Comparison of ENCODE assay signal across 9 cellular contexts in the genomic region with DNA sequence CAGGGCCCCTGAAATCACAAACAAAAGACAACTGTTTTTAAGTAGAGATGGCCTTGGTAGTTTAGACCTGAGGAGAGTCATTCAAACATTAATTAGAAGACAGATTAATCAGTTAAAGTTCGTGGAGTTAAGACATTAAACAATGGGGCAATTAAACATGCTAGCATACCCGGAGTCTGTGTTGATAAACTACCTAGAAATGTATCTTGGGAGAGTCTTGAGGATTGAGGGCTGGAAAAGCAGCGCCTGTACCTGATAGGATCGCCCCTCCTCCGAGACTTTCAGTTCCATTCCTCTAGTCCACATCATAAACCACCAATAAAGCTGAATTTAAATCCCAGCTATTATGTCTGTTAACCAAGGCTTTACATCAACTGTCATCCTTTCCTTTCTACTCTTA. TPM values are rescaled to one million over a fixed set of nuclear protein-coding genes. Genes with fewer than 3 reads are reported as not detected.
DNase-seq lines count a peak whose midpoint lies in the region; ATAC-seq and TF ChIP-seq lines count a peak whose summit lies in the region.
"Had no signal": no experiment of that assay in that cellular context is flagged by ENCODE, and none has a peak within 500 bp of the region (broad histone marks: within the 10 kb centered on the region; RNA-seq: fewer than 3 reads in every experiment).

No MANE protein-coding gene starts in this region.

- ATAC-seq in HG03460 (IDR thresholded peaks at IDR 0.05; ENCODE audit: unreplicated experiment): no peak

- peaks cover 54% of the 10 kb centered on the region for H3K4me1 ChIP-seq in Caco-2
- H3K4me1 ChIP-seq in Peyer's patch: peaks cover 0 to 22% (median 5%) of the 10 kb centered on the region in 4 donors
- H3K4me1 ChIP-seq in esophagus muscularis mucosa: peaks cover 12 to 39% (median 31%) of the 10 kb centered on the region in 4 donors
- peaks cover 2% of the 10 kb centered on the region for H3K4me1 ChIP-seq in ovary (ENCODE audit: insufficient read depth)

- H3K36me3 Mint-ChIP-seq in Caco-2 (ENCODE audit: insufficient read depth, unreplicated experiment): peaks cover 62% of the 10 kb centered on the region

- H3K27ac Mint-ChIP-seq in Caco-2 (ENCODE audit: unreplicated experiment): peak overlapping the region; percentile 79

- H3K4me3 Mint-ChIP-seq in Caco-2 (ENCODE audit: unreplicated experiment): peak overlapping the region; percentile 98

- H3K9me3 ChIP-seq in Caco-2: peaks cover 26% of the 10 kb centered on the region
- no peaks in the 10 kb centered on the region for H3K9me3 ChIP-seq in Peyer's patch
- H3K9me3 ChIP-seq in esophagus muscularis mucosa: no peaks in the 10 kb centered on the region
- no peaks in the 10 kb centered on the region for H3K9me3 ChIP-seq in ovary

- TF ChIP-seq POLR2A in Peyer's patch (IDR thresholded peaks at IDR 0.05) (no peak), esophagus muscularis mucosa (IDR thresholded peaks at IDR 0.05; ENCODE audit: low read depth) (no peak), ovary (IDR thresholded peaks at IDR 0.05) (no peak)

- TF ChIP-seq CTCF in Caco-2 (IDR thresholded peaks at IDR 0.05; ENCODE audit: insufficient read depth in 1 of 2, low read depth in 1 of 2, low read length in 1 of 2, severe bottlenecking in 1 of 2, unreplicated experiment in 1 of 2) (no peak), Peyer's patch (IDR thresholded peaks at IDR 0.05) (no peak), esophagus muscularis mucosa (IDR thresholded peaks at IDR 0.05) (no peak), ovary (IDR thresholded peaks at IDR 0.05) (no peak)

- H3K4me3 ChIP-seq in Caco-2 (ENCODE audit: low read depth, low read length) (peak overlapping the region; percentile 78), Peyer's patch (peak overlapping the region in 3 of 4 donors; percentile 99 to 100 (median 99)), esophagus muscularis mucosa (peak overlapping the region; percentile 80 to 100 (median 98)), ovary (peak overlapping the region; percentile 99)

- peaks cover 67% of the 10 kb centered on the region for H3K4me1 Mint-ChIP-seq in Caco-2 (ENCODE audit: low read depth, unreplicated experiment)

- H3K27ac ChIP-seq in Peyer's patch (peak overlapping the region; percentile 96 to 99 (median 99)), esophagus muscularis mucosa (replicated peaks in 1 of 4) (peak overlapping the region; percentile 96 to 99 (median 99)), ovary (peak overlapping the region; percentile 64 to 84)
- H3K27ac ChIP-seq: SK-N-MC had no signal

- POLR2A ChIA-PET in Caco-2 (lab: Charles Lee): interaction anchor here (0.6 to 1.9 kb wide), 3 partner anchors 11 to 96 kb away, joined by 3 to 9 read pairs (median 8); no protein-coding TSS in a partner anchor

- no TSS peak for BruUV-seq in Caco-2 (replicated peaks; lab: Mats Ljungman, UMichigan)

- H3K27me3 Mint-ChIP-seq in Caco-2 (ENCODE audit: insufficient read depth, unreplicated experiment): no peaks in the 10 kb centered on the region

- peaks cover 25% of the 10 kb centered on the region for H3K9me3 Mint-ChIP-seq in Caco-2 (ENCODE audit: unreplicated experiment)

- CTCF ChIA-PET in Caco-2 (lab: Charles Lee): no interaction called here

- intact Hi-C loops in Caco-2 (cut with micrococcal nuclease; ENCODE audit: unreplicated experiment): loop anchor here (1.0 kb wide), 1 partner anchor 133 kb away; no protein-coding TSS in a partner anchor
- intact Hi-C loops in esophagus muscularis mucosa (cut with DNase I): loop anchor here (5.0 kb wide), 1 partner anchor 81 kb away; no protein-coding TSS in a partner anchor
- intact Hi-C loops in ovary (cut with DNase I): loop anchor here in 1 of 4 donors (5.0 kb wide), 1 partner anchor 49 kb away; no protein-coding TSS in a partner anchor

- DNase-seq in Caco-2: no peak
- DNase-seq in Peyer's patch: no peak
- DNase-seq in esophagus muscularis mucosa (ENCODE audit: extremely low spot score): no peak
- DNase-seq in ovary: no peak
- no peak for DNase-seq in 8988T
- DNase-seq in NCI-H187 treated with DMSO at 0.1 percent for 48 hours (lab: John Stamatoyannopoulos, UW): no peak
- no peak for DNase-seq in NK-92 treated with Interleukin-12 subunit alpha and Interleukin-12 subunit beta, amount 100 ng/mL, for 24 hours (lab: John Stamatoyannopoulos, UW)

- H3K27me3 ChIP-seq in Caco-2 (replicated peaks; ENCODE audit: control insufficient read depth, insufficient read depth, low read length) (no peaks in the 10 kb centered on the region), Peyer's patch (no peaks in the 10 kb centered on the region), esophagus muscularis mucosa (no peaks in the 10 kb centered on the region), ovary (no peaks in the 10 kb centered on the region)

- no peak for TF ChIP-seq EP300 in esophagus muscularis mucosa (IDR thresholded peaks at IDR 0.05)
- no peak for TF ChIP-seq EP300 in ovary (IDR thresholded peaks at IDR 0.05)

- H3K36me3 ChIP-seq in Caco-2 (ENCODE audit: control insufficient read depth, insufficient read depth, low read length) (no peaks in the 10 kb centered on the region), Peyer's patch (no peaks in the 10 kb centered on the region), esophagus muscularis mucosa (no peaks in the 10 kb centered on the region), ovary (no peaks in the 10 kb centered on the region)

- 63% methylated on average over 5 of the region's 5 CpGs for WGBS in esophagus muscularis mucosa
- WGBS in ovary, 3 donors: 56 to 64% (median 57%) methylated on average over 5 of the region's 5 CpGs

RNA-seq across cellular contexts. Expression of a gene that starts 1.0 kb away (rescaled TPM):
- total RNA-seq in Caco-2 (2022) (162 and 179 TPM in 2 replicates), Peyer's patch (10 to 100 TPM; 17.3 to 27.8 (median 23.2) TPM), esophagus muscularis mucosa (10 to 100 TPM; 29.0 to 37.0 (median 34.1) TPM), ovary (10 to 100 TPM in 5 of 7 donors, 1 to 10 TPM in 2; 8.7 to 28.2 (median 16.4) TPM)
- polyA plus RNA-seq in ovary: 10 to 100 TPM in 1 of 2 donors, 1 to 10 TPM in 1; 5.6 to 11.5 TPM

RNA-seq across cellular contexts. Expression of a gene that starts 56.7 kb away (rescaled TPM):
- 9.5 and 10.2 TPM in 2 replicates for total RNA-seq in Caco-2 (2022)
- 10 to 100 TPM; 13.8 to 43.7 (median 32.5) TPM for total RNA-seq in Peyer's patch
- total RNA-seq in esophagus muscularis mucosa: 10 to 100 TPM; 26.4 to 61.9 (median 40.3) TPM
- total RNA-seq in ovary: 10 to 100 TPM; 18.2 to 40.1 (median 27.1) TPM
- 10 to 100 TPM; 21.6 to 29.6 TPM for polyA plus RNA-seq in ovary

RNA-seq across cellular contexts. Expression of a gene that starts 56.8 kb away (rescaled TPM):
- total RNA-seq in Caco-2 (2022) (0.66 and 0.67 TPM in 2 replicates), Peyer's patch (1 to 10 TPM in 1 of 4 donors, not detected in 3; 1.7 TPM), esophagus muscularis mucosa (1 to 10 TPM in 1 of 4 donors, under 1 TPM in 2, not detected in 1; 0.26 to 1.3 (median 0.40) TPM), ovary (1 to 10 TPM; 1.3 to 9.5 (median 2.6) TPM)
- polyA plus RNA-seq in ovary: under 1 TPM; 0.65 to 0.68 TPM
